In genomic region chr9:105991-106390, GRCh38 we compare ENCODE assay signal across 5 cellular contexts. TPM values are rescaled to one million over a fixed set of nuclear protein-coding genes. Genes with fewer than 3 reads are reported as not detected.
"Had no signal": no experiment of that assay in that cellular context is flagged by ENCODE, and none has a peak within 500 bp of the region (broad histone marks: within the 10 kb centered on the region; RNA-seq: fewer than 3 reads in every experiment).

No MANE protein-coding gene starts in this region.

RNA-seq across cellular contexts. Expression of gene FOXD4, which starts 12.2 kb away (rescaled TPM):
- total RNA-seq: suprapubic skin, tibial nerve, ureter, urinary bladder, vagina had no signal
